ENCODE assay signal across 8 cellular contexts in genomic region chr11:61332266-61332822, GRCh38. TPM values are rescaled to one million over a fixed set of nuclear protein-coding genes. Genes with fewer than 3 reads are reported as not detected.
A peak's percentile ranks its signal among the peaks of the same experiment; 100 is the strongest.
DNase-seq lines count a peak whose midpoint lies in the region; ATAC-seq and TF ChIP-seq lines count a peak whose summit lies in the region.

No MANE protein-coding gene starts in this region.

- no peak for TF ChIP-seq CTCF in A673 (conservative IDR thresholded peaks at IDR 0.05; ENCODE audit: low read depth, low read length)
- no peak for TF ChIP-seq CTCF in GM13976 (IDR thresholded peaks at IDR 0.05; ENCODE audit: borderline replicate concordance, control extremely low read depth, extremely low read depth, insufficient read depth, missing control alignments)
- TF ChIP-seq CTCF in RWPE2 (IDR thresholded peaks at IDR 0.05; ENCODE audit: poor library complexity, severe bottlenecking), result no peak

- H3K9ac ChIP-seq in endocrine pancreas (ENCODE audit: control insufficient read depth, insufficient read depth, low read length), result peak overlapping the region; percentile 96

- H3K4me1 ChIP-seq in A673 (ENCODE audit: insufficient read depth, low read length, poor library complexity, severe bottlenecking) (peaks cover 10% of the 10 kb centered on the region), RWPE2 (ENCODE audit: insufficient read depth, poor library complexity, severe bottlenecking) (peaks cover 16% of the 10 kb centered on the region), endocrine pancreas (ENCODE audit: control insufficient read depth, insufficient read depth, low read length) (peaks cover 4% of the 10 kb centered on the region)

- in situ Hi-C loops in GM13976 (cut with MboI; ENCODE audit: low sequenced_read_pairs, unreplicated experiment), result no loop called here

- no TSS peak for BruUV-seq in A673 (replicated peaks; lab: Mats Ljungman, UMichigan)

- peak; percentile 12; the same call in 1 of the 3 replicates for ATAC-seq in RWPE2 (ENCODE audit: low read depth)

- peak overlapping the region; percentile 87 for H3K27ac ChIP-seq in A673 (ENCODE audit: low read depth, low read length, poor library complexity, severe bottlenecking)
- peak overlapping the region; percentile 52 for H3K27ac ChIP-seq in RWPE2 (ENCODE audit: poor library complexity, severe bottlenecking)

- POLR2A ChIA-PET in A673 (lab: Charles Lee; ENCODE audit: low non-redundant PET), result interaction anchor here (0.9 kb wide), 1 partner anchor 29 kb away, joined by 4 read pairs; the partner anchor contains the start of genes CYB561A3 and TMEM138

- peaks cover 24% of the 10 kb centered on the region for H3K36me3 ChIP-seq in A673 (ENCODE audit: insufficient read depth, low read length, poor library complexity, severe bottlenecking)
- H3K36me3 ChIP-seq in RWPE2 (ENCODE audit: low read depth), result peaks cover 38% of the 10 kb centered on the region
- H3K36me3 ChIP-seq in endocrine pancreas (ENCODE audit: control insufficient read depth, insufficient read depth, low read length), result peaks cover 3% of the 10 kb centered on the region

- H3K9me3 ChIP-seq in A673 (ENCODE audit: low read depth, low read length, poor library complexity, severe bottlenecking) (no peaks in the 10 kb centered on the region), RWPE2 (ENCODE audit: severe bottlenecking) (no peaks in the 10 kb centered on the region), endocrine pancreas (ENCODE audit: control insufficient read depth, low read length) (no peaks in the 10 kb centered on the region)

- peak overlapping the region; percentile 94 for H3K4me3 ChIP-seq in A673 (ENCODE audit: low read depth, low read length, poor library complexity, severe bottlenecking)
- peak overlapping the region; percentile 90 for H3K4me3 ChIP-seq in RWPE2 (ENCODE audit: severe bottlenecking)
- H3K4me3 ChIP-seq in endocrine pancreas (ENCODE audit: control insufficient read depth, insufficient read depth, low read length), result peak overlapping the region; percentile 74

- peak; percentile 29 for DNase-seq in A673 (ENCODE audit: low spot score)
- peak; percentile 30 for DNase-seq in GM13976 (ENCODE audit: low spot score)
- no peak for DNase-seq in RWPE2 (ENCODE audit: low spot score)
- DNase-seq in myocyte (ENCODE audit: low read depth), result peak; percentile 38
- DNase-seq in NCI-H446 treated with DMSO at 0.1 percent for 48 hours (lab: John Stamatoyannopoulos, UW), result no peak
- DNase-seq in NCI-H345 (lab: John Stamatoyannopoulos, UW), result no peak
- DNase-seq in medulla oblongata (ENCODE audit: extremely low spot score), result no peak

- CTCF ChIA-PET in A673 (lab: Charles Lee), result no interaction called here

- H3K27me3 ChIP-seq in A673 (replicated peaks; ENCODE audit: insufficient read depth, low read depth, low read length, poor library complexity) (no peaks in the 10 kb centered on the region), RWPE2 (ENCODE audit: insufficient read depth, poor library complexity, severe bottlenecking) (no peaks in the 10 kb centered on the region), endocrine pancreas (ENCODE audit: control insufficient read depth, insufficient read depth, low read length) (no peaks in the 10 kb centered on the region)

- intact Hi-C loops in A673 (cut with micrococcal nuclease; ENCODE audit: unreplicated experiment), result loop anchor here (2.0 kb wide), 1 partner anchor 176 kb away; the partner anchor contains the start of gene LRRC10B

RNA-seq across cellular contexts. Expression of gene DDB1, which starts 0.6 kb away (rescaled TPM):
- total RNA-seq in A673 (2021) (305 and 307 TPM in 2 replicates), myocyte (329 and 379 TPM in 2 replicates)
- polyA plus RNA-seq in myocyte (2012), result 247 TPM

RNA-seq across cellular contexts. Expression of gene TKFC, which starts 0.7 kb away (rescaled TPM):
- total RNA-seq in A673 (2021) (82.3 and 94.2 TPM in 2 replicates), myocyte (32.1 and 37.3 TPM in 2 replicates)
- polyA plus RNA-seq in myocyte (2012), result 36.2 TPM

RNA-seq across cellular contexts. Expression of gene CYB561A3, which starts 29.3 kb away (rescaled TPM):
- total RNA-seq in A673 (2021) (42.1 and 54.7 TPM in 2 replicates), myocyte (104 and 126 TPM in 2 replicates)
- polyA plus RNA-seq in myocyte (2012), result 74.6 TPM

RNA-seq across cellular contexts. Expression of gene TMEM138, which starts 29.8 kb away (rescaled TPM):
- total RNA-seq in A673 (2021) (58.8 and 82.8 TPM in 2 replicates), myocyte (42.5 and 54.2 TPM in 2 replicates)
- 79.5 TPM for polyA plus RNA-seq in myocyte (2012)

RNA-seq across cellular contexts. Expression of gene VWCE, which starts 37.2 kb away (rescaled TPM):
- 8.0 and 8.6 TPM in 2 replicates for total RNA-seq in A673 (2021)
- 2.1 and 2.7 TPM in 2 replicates for total RNA-seq in myocyte
- polyA plus RNA-seq in myocyte (2012), result 3.1 TPM

Comparison
In these comparisons a context has a peak if more than half of its experiments do, and no peak if none do; other contexts are left out.
1. DNase-seq: peak in A673 (single experiment), GM13976 (single experiment) and myocyte (single experiment); none in RWPE2 (single experiment), NCI-H446 treated with DMSO at 0.1 percent for 48 hours (single experiment), NCI-H345 (single experiment) and medulla oblongata (single experiment).
2. Peak in every context shown above with its lines, with median percentiles within 50 percentile points of each other: H3K4me3 ChIP-seq.